In the genomic region with DNA sequence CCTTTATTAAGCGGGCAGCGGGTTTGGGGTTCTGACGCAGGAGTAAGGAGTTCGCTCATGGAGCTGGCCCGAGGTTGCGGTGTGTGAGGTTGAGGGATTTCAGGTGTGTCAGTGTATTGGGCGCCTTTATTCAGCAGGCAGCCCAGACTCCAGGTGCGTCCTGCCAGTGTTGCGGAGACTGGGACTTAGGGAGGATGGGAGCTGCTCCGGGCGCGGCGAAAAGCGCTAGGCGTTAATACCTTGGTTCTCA, we compare ENCODE assay signal across 8 cellular contexts. TPM values are rescaled to one million over a fixed set of nuclear protein-coding genes. Genes with fewer than 3 reads are reported as not detected.
DNase-seq lines count a peak whose midpoint lies in the region; ATAC-seq, FAIRE-seq and TF ChIP-seq lines count a peak whose summit lies in the region.

No MANE protein-coding gene starts in this region.

- H3K4me1 ChIP-seq in adipocyte (ENCODE audit: control insufficient read depth, insufficient read depth, low read length) = peaks cover 12% of the 10 kb centered on the region
- peaks cover 31% of the 10 kb centered on the region for H3K4me1 ChIP-seq in HepG2 (ENCODE audit: insufficient read depth, low read length)
- H3K4me1 ChIP-seq in tibial nerve = peaks cover 0 to 55% (median 18%) of the 10 kb centered on the region in 4 donors

- H3K4me3 ChIP-seq in adipocyte (ENCODE audit: low read length) (peak overlapping the region; percentile 99), HepG2 (replicated peaks in 1 of 3; ENCODE audit: insufficient read depth in 1 of 3, low read depth in 2 of 3, low read length in 3 of 3) (peak overlapping the region; percentile 88 to 94 (median 89)), tibial nerve (peak overlapping the region; percentile 61 to 95 (median 78))

- no peak for TF ChIP-seq RAD21 in HepG2 (CRISPR knock-in tag; IDR thresholded peaks at IDR 0.05)

- peak overlapping the region; percentile 79 for H3K4me2 ChIP-seq in HepG2 (ENCODE audit: low read depth, low read length)

- peaks cover 38% of the 10 kb centered on the region for H4K20me1 ChIP-seq in HepG2 (ENCODE audit: insufficient read depth, low read length)

- ATAC-seq in activated T-cell treated with anti-CD3 and anti-CD28 coated beads, Interleukin-2, amount 50 U/mL, for 72 hours (replicated peaks in 1 of 2) = no peak
- peak; percentile 1; the same call in 2 of the 3 replicates for ATAC-seq in HepG2
- ATAC-seq in GM21717 (IDR thresholded peaks at IDR 0.05; ENCODE audit: unreplicated experiment) = no peak
- ATAC-seq in HG02610 (IDR thresholded peaks at IDR 0.05; ENCODE audit: unreplicated experiment) = no peak

- H3K27me3 ChIP-seq in adipocyte (replicated peaks; ENCODE audit: control insufficient read depth, insufficient read depth, low read length) (no peaks in the 10 kb centered on the region), HepG2 (ENCODE audit: control insufficient read depth in 1 of 2, insufficient read depth in 2 of 2, low read length in 2 of 2) (no peaks in the 10 kb centered on the region; a peak in 1 of 5 replicates), tibial nerve (no peaks in the 10 kb centered on the region)

- TF ChIP-seq POLR2A in HepG2 (IDR thresholded peaks at IDR 0.05; ENCODE audit: insufficient read depth in 1 of 2, low read depth in 2 of 2, low read length in 2 of 2) = peak in 1 of 2 experiments; percentile 39; a peak in 1 of 4 replicates
- TF ChIP-seq POLR2A in tibial nerve (IDR thresholded peaks at IDR 0.05) = no peak

- H3K27me3 Mint-ChIP-seq in activated T-cell treated with anti-CD3 and anti-CD28 coated beads, Interleukin-2, amount 50 U/mL, for 72 hours (ENCODE audit: low read depth) = no peaks in the 10 kb centered on the region

- intact Hi-C loops in HepG2 (cut with micrococcal nuclease; ENCODE audit: unreplicated experiment) = no loop called here

- TF ChIP-seq CTCF in HepG2 (CRISPR knock-in tag; IDR thresholded peaks at IDR 0.05) (no peak), tibial nerve (IDR thresholded peaks at IDR 0.05) (no peak)

- CTCF ChIA-PET in HepG2 (lab: Yijun Ruan, JAX; ENCODE audit: low intra/inter-chr PET ratio, low total read pairs) = no interaction called here

- 2% methylated on average over 8 of the region's 15 CpGs for WGBS in HepG2 (ENCODE audit: low lambda C conversion rate)
- WGBS in tibial nerve, 2 donors = 7 to 9% methylated on average over 13 to 15 of the region's 15 CpGs

- H3K9ac ChIP-seq in adipocyte (ENCODE audit: low read length) (peak overlapping the region; percentile 98), HepG2 (ENCODE audit: insufficient read depth, low read depth, low read length) (peak overlapping the region; percentile 94)

- peak overlapping the region; percentile 93 for H3K27ac Mint-ChIP-seq in activated T-cell treated with anti-CD3 and anti-CD28 coated beads, Interleukin-2, amount 50 U/mL, for 72 hours

- peaks cover 33% of the 10 kb centered on the region for H3K79me2 ChIP-seq in HepG2 (ENCODE audit: insufficient read depth, low read length)

- FAIRE-seq in HepG2 (lab: Jason Lieb, UNC) = no peak

- in situ Hi-C loops in HepG2 (cut with HindIII; ENCODE audit: extremely low pct_ligation_motif_present, low pct_unique_long_range_greater_than_20kb) = no loop called here

- H3K4me3 Mint-ChIP-seq in activated T-cell treated with anti-CD3 and anti-CD28 coated beads, Interleukin-2, amount 50 U/mL, for 72 hours = peak overlapping the region; percentile 95 to 99

- BruUV-seq in HepG2 (replicated peaks; lab: Mats Ljungman, UMichigan) = TSS peak; percentile 83

- H3K9me3 Mint-ChIP-seq in activated T-cell treated with anti-CD3 and anti-CD28 coated beads, Interleukin-2, amount 50 U/mL, for 72 hours = no peaks in the 10 kb centered on the region

- DNase-seq in activated T-cell treated with anti-CD3 and anti-CD28 coated beads, Interleukin-2, amount 50 U/mL, for 72 hours = peak in 1 of 2 donors; percentile 41
- no peak for DNase-seq in activated T-cell treated with anti-CD3 and anti-CD28 coated beads for 4 hours
- no peak for DNase-seq in adipocyte (ENCODE audit: low read depth)
- DNase-seq in HepG2 (ENCODE audit: low spot score) = no peak
- DNase-seq in tibial nerve (ENCODE audit: low spot score in 2 of 2) = no peak
- DNase-seq in NCI-H1436 treated with DMSO at 0.1 percent for 48 hours (lab: John Stamatoyannopoulos, UW) = no peak

- H3K27ac ChIP-seq in HepG2 (ENCODE audit: extremely low read length, insufficient read depth, low read length) (peak overlapping the region; percentile 92), tibial nerve (peak overlapping the region; percentile 76 to 92 (median 84))

- peaks cover 43% of the 10 kb centered on the region for H3K36me3 ChIP-seq in adipocyte (ENCODE audit: control insufficient read depth, insufficient read depth, low read length, severe bottlenecking)
- peaks cover 18 to 46% of the 10 kb centered on the region in 2 experiments for H3K36me3 ChIP-seq in HepG2 (replicated peaks in 1 of 2; ENCODE audit: control insufficient read depth in 1 of 2, insufficient read depth in 2 of 2, low read length in 2 of 2)
- H3K36me3 ChIP-seq in tibial nerve = peaks cover 3 to 46% (median 21%) of the 10 kb centered on the region in 3 donors

- peaks cover 8 to 15% of the 10 kb centered on the region in 2 donors for H3K36me3 Mint-ChIP-seq in activated T-cell treated with anti-CD3 and anti-CD28 coated beads, Interleukin-2, amount 50 U/mL, for 72 hours (ENCODE audit: insufficient read depth in 2 of 2)

- H3K9me3 ChIP-seq in adipocyte (ENCODE audit: control insufficient read depth, low read length) = no peaks in the 10 kb centered on the region
- no peaks in the 10 kb centered on the region for H3K9me3 ChIP-seq in HepG2 (ENCODE audit: low read length)
- no peaks in the 10 kb centered on the region for H3K9me3 ChIP-seq in tibial nerve

- peaks cover 46% of the 10 kb centered on the region for H3K4me1 Mint-ChIP-seq in activated T-cell treated with anti-CD3 and anti-CD28 coated beads, Interleukin-2, amount 50 U/mL, for 72 hours (ENCODE audit: low read depth)

- no peak overlapping the region for H2AFZ ChIP-seq in HepG2 (ENCODE audit: low read length)

- TF ChIP-seq EP300 in HepG2 (IDR thresholded peaks at IDR 0.05; ENCODE audit: low read depth in 2 of 2, low read length in 2 of 2) = no peak
- no peak for TF ChIP-seq EP300 in HepG2 (CRISPR knock-in tag; IDR thresholded peaks at IDR 0.05; ENCODE audit: borderline replicate concordance)
- no peak for TF ChIP-seq EP300 in tibial nerve (IDR thresholded peaks at IDR 0.05)

- POLR2A ChIA-PET in HepG2 (lab: Yijun Ruan, JAX) = interaction anchor here (0.6 to 3.7 kb wide), 8 partner anchors 11 to 280 kb away, joined by 3 to 95 read pairs (median 4); a partner anchor contains a TSS

RNA-seq across cellular contexts. Expression of a gene that starts 0.8 kb away (rescaled TPM):
- total RNA-seq in activated T-cell treated with anti-CD3 and anti-CD28 coated beads, Interleukin-2, amount 50 U/mL, for 72 hours = 1,000 to 10,000 TPM; 1,272 to 1,302 TPM
- total RNA-seq in HepG2 (2016; rRNA removed; fragmentation: Illumina TruSeq; extraction: Trizol) = 706 and 763 TPM in 2 replicates
- total RNA-seq in HepG2 (2016; cell fraction: cytosol; rRNA removed; fragmentation: Illumina TruSeq; extraction: Trizol; ENCODE audit: low read depth) = 1,266 and 1,322 TPM in 2 replicates
- total RNA-seq in HepG2 (2016; cell fraction: insoluble cytoplasmic fraction; rRNA removed; fragmentation: Illumina TruSeq; extraction: Trizol) = 739 and 797 TPM in 2 replicates
- 1,622 and 1,758 TPM in 2 replicates for total RNA-seq in HepG2 (2016; cell fraction: membrane; rRNA removed; fragmentation: Illumina TruSeq; extraction: Trizol)
- 259 and 275 TPM in 2 replicates for total RNA-seq in HepG2 (2016; cell fraction: nucleus; rRNA removed; fragmentation: Illumina TruSeq; extraction: Trizol)
- polyA plus RNA-seq in HepG2 (2011; rRNA removed) = 740 and 962 TPM in 2 replicates
- 548 and 718 TPM in 2 replicates for polyA plus RNA-seq in HepG2 (2011; cell fraction: cytosol; rRNA removed)
- polyA plus RNA-seq in HepG2 (2011; cell fraction: nucleus; rRNA removed) = 184 and 190 TPM in 2 replicates
- polyA plus RNA-seq in HepG2 (2012) = 1,022 and 1,044 TPM in 2 replicates
- 1,678 and 1,761 TPM in 2 replicates for polyA plus RNA-seq in HepG2 (2016; cell fraction: cytosol; fragmentation: Illumina TruSeq; extraction: Trizol; ENCODE audit: low read depth)
- polyA plus RNA-seq in HepG2 (2016; cell fraction: insoluble cytoplasmic fraction; fragmentation: Illumina TruSeq; extraction: Trizol; ENCODE audit: low read depth) = 756 and 780 TPM in 2 replicates
- polyA plus RNA-seq in HepG2 (2016; cell fraction: membrane; fragmentation: Illumina TruSeq; extraction: Trizol; ENCODE audit: low read depth) = 1,750 and 1,946 TPM in 2 replicates
- polyA plus RNA-seq in HepG2 (2016; cell fraction: nucleus; fragmentation: Illumina TruSeq; extraction: Trizol; ENCODE audit: insufficient read depth, low read depth) = 539 and 605 TPM in 2 replicates
- 163 and 316 TPM in 2 replicates for polyA minus RNA-seq in HepG2 (2011; rRNA and poly(A)+ RNA removed; ENCODE audit: low replicate concordance)
- 334 and 359 TPM in 2 replicates for polyA minus RNA-seq in HepG2 (2011; cell fraction: cytosol; rRNA and poly(A)+ RNA removed)
- polyA minus RNA-seq in HepG2 (2011; cell fraction: nucleus; rRNA and poly(A)+ RNA removed) = 64.5 and 86.4 TPM in 2 replicates
- 100 to 1,000 TPM; 552 to 780 (median 644) TPM for total RNA-seq in tibial nerve

RNA-seq across cellular contexts. Expression of a gene that starts 10.1 kb away (rescaled TPM):
- 1 to 10 TPM; 3.0 to 5.1 TPM for total RNA-seq in activated T-cell treated with anti-CD3 and anti-CD28 coated beads, Interleukin-2, amount 50 U/mL, for 72 hours
- total RNA-seq in HepG2 (2016; rRNA removed; fragmentation: Illumina TruSeq; extraction: Trizol) (2.8 TPM in 2 replicates), tibial nerve (10 to 100 TPM in 2 of 4 donors, 1 to 10 TPM in 2; 7.5 to 23.7 (median 11.6) TPM)
- 2.6 and 3.3 TPM in 2 replicates for total RNA-seq in HepG2 (2016; cell fraction: cytosol; rRNA removed; fragmentation: Illumina TruSeq; extraction: Trizol; ENCODE audit: low read depth)
- 1.6 and 2.1 TPM in 2 replicates for total RNA-seq in HepG2 (2016; cell fraction: insoluble cytoplasmic fraction; rRNA removed; fragmentation: Illumina TruSeq; extraction: Trizol)
- 3.9 and 5.5 TPM in 2 replicates for total RNA-seq in HepG2 (2016; cell fraction: membrane; rRNA removed; fragmentation: Illumina TruSeq; extraction: Trizol)
- 0.81 and 0.94 TPM in 2 replicates for total RNA-seq in HepG2 (2016; cell fraction: nucleus; rRNA removed; fragmentation: Illumina TruSeq; extraction: Trizol)
- 3.9 and 4.6 TPM in 2 replicates for polyA plus RNA-seq in HepG2 (2011; rRNA removed)
- polyA plus RNA-seq in HepG2 (2011; cell fraction: cytosol; rRNA removed) = 4.2 and 6.2 TPM in 2 replicates
- polyA plus RNA-seq in HepG2 (2011; cell fraction: nucleus; rRNA removed) = 6.3 and 7.3 TPM in 2 replicates
- polyA plus RNA-seq in HepG2 (2012) = 1.9 and 3.0 TPM in 2 replicates
- 3.6 and 4.2 TPM in 2 replicates for polyA plus RNA-seq in HepG2 (2016; cell fraction: cytosol; fragmentation: Illumina TruSeq; extraction: Trizol; ENCODE audit: low read depth)
- 2.5 and 3.3 TPM in 2 replicates for polyA plus RNA-seq in HepG2 (2016; cell fraction: insoluble cytoplasmic fraction; fragmentation: Illumina TruSeq; extraction: Trizol; ENCODE audit: low read depth)
- polyA plus RNA-seq in HepG2 (2016; cell fraction: membrane; fragmentation: Illumina TruSeq; extraction: Trizol; ENCODE audit: low read depth) = 3.3 and 3.5 TPM in 2 replicates
- 3.3 and 3.4 TPM in 2 replicates for polyA plus RNA-seq in HepG2 (2016; cell fraction: nucleus; fragmentation: Illumina TruSeq; extraction: Trizol; ENCODE audit: insufficient read depth, low read depth)
- 0.21 and 1.8 TPM in 2 replicates for polyA minus RNA-seq in HepG2 (2011; rRNA and poly(A)+ RNA removed; ENCODE audit: low replicate concordance)
- polyA minus RNA-seq in HepG2 (2011; cell fraction: cytosol; rRNA and poly(A)+ RNA removed) = 1.1 and 3.1 TPM in 2 replicates
- 0.52 and 1.1 TPM in 2 replicates for polyA minus RNA-seq in HepG2 (2011; cell fraction: nucleus; rRNA and poly(A)+ RNA removed)

RNA-seq across cellular contexts. Expression of a gene that starts 10.6 kb away (rescaled TPM):
- total RNA-seq in activated T-cell treated with anti-CD3 and anti-CD28 coated beads, Interleukin-2, amount 50 U/mL, for 72 hours = 10 to 100 TPM; 33.8 to 34.1 TPM
- total RNA-seq in HepG2 (2016; rRNA removed; fragmentation: Illumina TruSeq; extraction: Trizol) (35.4 and 37.9 TPM in 2 replicates), tibial nerve (10 to 100 TPM; 48.9 to 79.1 (median 65.9) TPM)
- 20.7 and 21.7 TPM in 2 replicates for total RNA-seq in HepG2 (2016; cell fraction: cytosol; rRNA removed; fragmentation: Illumina TruSeq; extraction: Trizol; ENCODE audit: low read depth)
- 38.9 and 39.8 TPM in 2 replicates for total RNA-seq in HepG2 (2016; cell fraction: insoluble cytoplasmic fraction; rRNA removed; fragmentation: Illumina TruSeq; extraction: Trizol)
- 22.9 and 26.0 TPM in 2 replicates for total RNA-seq in HepG2 (2016; cell fraction: membrane; rRNA removed; fragmentation: Illumina TruSeq; extraction: Trizol)
- 18.4 and 19.8 TPM in 2 replicates for total RNA-seq in HepG2 (2016; cell fraction: nucleus; rRNA removed; fragmentation: Illumina TruSeq; extraction: Trizol)
- 28.8 and 40.0 TPM in 2 replicates for polyA plus RNA-seq in HepG2 (2011; rRNA removed)
- polyA plus RNA-seq in HepG2 (2011; cell fraction: cytosol; rRNA removed) = 16.8 and 30.9 TPM in 2 replicates
- 13.2 and 15.1 TPM in 2 replicates for polyA plus RNA-seq in HepG2 (2011; cell fraction: nucleus; rRNA removed)
- 13.1 and 19.3 TPM in 2 replicates for polyA plus RNA-seq in HepG2 (2012)
- polyA plus RNA-seq in HepG2 (2016; cell fraction: cytosol; fragmentation: Illumina TruSeq; extraction: Trizol; ENCODE audit: low read depth) = 20.6 and 24.5 TPM in 2 replicates
- polyA plus RNA-seq in HepG2 (2016; cell fraction: insoluble cytoplasmic fraction; fragmentation: Illumina TruSeq; extraction: Trizol; ENCODE audit: low read depth) = 37.7 and 43.8 TPM in 2 replicates
- 19.5 and 22.0 TPM in 2 replicates for polyA plus RNA-seq in HepG2 (2016; cell fraction: membrane; fragmentation: Illumina TruSeq; extraction: Trizol; ENCODE audit: low read depth)
- 32.1 and 41.0 TPM in 2 replicates for polyA plus RNA-seq in HepG2 (2016; cell fraction: nucleus; fragmentation: Illumina TruSeq; extraction: Trizol; ENCODE audit: insufficient read depth, low read depth)
- 14.6 and 22.6 TPM in 2 replicates for polyA minus RNA-seq in HepG2 (2011; rRNA and poly(A)+ RNA removed; ENCODE audit: low replicate concordance)
- 6.3 and 9.1 TPM in 2 replicates for polyA minus RNA-seq in HepG2 (2011; cell fraction: cytosol; rRNA and poly(A)+ RNA removed)
- 6.0 and 7.5 TPM in 2 replicates for polyA minus RNA-seq in HepG2 (2011; cell fraction: nucleus; rRNA and poly(A)+ RNA removed)

RNA-seq across cellular contexts. Expression of a gene that starts 29.1 kb away (rescaled TPM):
- total RNA-seq in activated T-cell treated with anti-CD3 and anti-CD28 coated beads, Interleukin-2, amount 50 U/mL, for 72 hours = 100 to 1,000 TPM; 262 to 266 TPM
- 50.4 and 76.8 TPM in 2 replicates for total RNA-seq in HepG2 (2016; rRNA removed; fragmentation: Illumina TruSeq; extraction: Trizol)
- 12.1 and 15.6 TPM in 2 replicates for total RNA-seq in HepG2 (2016; cell fraction: cytosol; rRNA removed; fragmentation: Illumina TruSeq; extraction: Trizol; ENCODE audit: low read depth)
- 41.9 and 83.8 TPM in 2 replicates for total RNA-seq in HepG2 (2016; cell fraction: insoluble cytoplasmic fraction; rRNA removed; fragmentation: Illumina TruSeq; extraction: Trizol)
- total RNA-seq in HepG2 (2016; cell fraction: membrane; rRNA removed; fragmentation: Illumina TruSeq; extraction: Trizol) = 26.9 and 27.9 TPM in 2 replicates
- 53.2 and 60.3 TPM in 2 replicates for total RNA-seq in HepG2 (2016; cell fraction: nucleus; rRNA removed; fragmentation: Illumina TruSeq; extraction: Trizol)
- 59.5 and 69.0 TPM in 2 replicates for polyA plus RNA-seq in HepG2 (2011; rRNA removed)
- polyA plus RNA-seq in HepG2 (2011; cell fraction: cytosol; rRNA removed) = 54.0 and 91.2 TPM in 2 replicates
- polyA plus RNA-seq in HepG2 (2011; cell fraction: nucleus; rRNA removed) = 270 and 346 TPM in 2 replicates
- polyA plus RNA-seq in HepG2 (2012) = 49.0 and 62.8 TPM in 2 replicates
- polyA plus RNA-seq in HepG2 (2016; cell fraction: cytosol; fragmentation: Illumina TruSeq; extraction: Trizol; ENCODE audit: low read depth) = 7.4 and 9.2 TPM in 2 replicates
- polyA plus RNA-seq in HepG2 (2016; cell fraction: insoluble cytoplasmic fraction; fragmentation: Illumina TruSeq; extraction: Trizol; ENCODE audit: low read depth) = 49.9 and 60.1 TPM in 2 replicates
- 15.7 and 17.9 TPM in 2 replicates for polyA plus RNA-seq in HepG2 (2016; cell fraction: membrane; fragmentation: Illumina TruSeq; extraction: Trizol; ENCODE audit: low read depth)
- polyA plus RNA-seq in HepG2 (2016; cell fraction: nucleus; fragmentation: Illumina TruSeq; extraction: Trizol; ENCODE audit: insufficient read depth, low read depth) = 120 and 130 TPM in 2 replicates
- polyA minus RNA-seq in HepG2 (2011; rRNA and poly(A)+ RNA removed; ENCODE audit: low replicate concordance) = 65.4 and 106 TPM in 2 replicates
- 42.1 and 48.3 TPM in 2 replicates for polyA minus RNA-seq in HepG2 (2011; cell fraction: cytosol; rRNA and poly(A)+ RNA removed)
- polyA minus RNA-seq in HepG2 (2011; cell fraction: nucleus; rRNA and poly(A)+ RNA removed) = 44.8 and 51.0 TPM in 2 replicates
- 100 to 1,000 TPM; 107 to 116 (median 110) TPM for total RNA-seq in tibial nerve

RNA-seq across cellular contexts. Expression of a gene that starts 29.6 kb away (rescaled TPM):
- total RNA-seq in activated T-cell treated with anti-CD3 and anti-CD28 coated beads, Interleukin-2, amount 50 U/mL, for 72 hours = not detected
- total RNA-seq in HepG2 (2016; rRNA removed; fragmentation: Illumina TruSeq; extraction: Trizol) (not detected in 2 replicates), tibial nerve (not detected)
- total RNA-seq in HepG2 (2016; cell fraction: cytosol; rRNA removed; fragmentation: Illumina TruSeq; extraction: Trizol; ENCODE audit: low read depth) = not detected in 2 replicates
- not detected in 2 replicates for total RNA-seq in HepG2 (2016; cell fraction: insoluble cytoplasmic fraction; rRNA removed; fragmentation: Illumina TruSeq; extraction: Trizol)
- 0.09 TPM in 1 of 2 replicates, not detected in the other for total RNA-seq in HepG2 (2016; cell fraction: membrane; rRNA removed; fragmentation: Illumina TruSeq; extraction: Trizol)
- not detected in 2 replicates for total RNA-seq in HepG2 (2016; cell fraction: nucleus; rRNA removed; fragmentation: Illumina TruSeq; extraction: Trizol)
- polyA plus RNA-seq in HepG2 (2011; rRNA removed) = 0.04 TPM in 1 of 2 replicates, not detected in the other
- polyA plus RNA-seq in HepG2 (2011; cell fraction: cytosol; rRNA removed) = 0.04 TPM in 1 of 2 replicates, not detected in the other
- 0.09 TPM in 1 of 2 replicates, not detected in the other for polyA plus RNA-seq in HepG2 (2011; cell fraction: nucleus; rRNA removed)
- not detected in 2 replicates for polyA plus RNA-seq in HepG2 (2012)
- not detected in 2 replicates for polyA plus RNA-seq in HepG2 (2016; cell fraction: cytosol; fragmentation: Illumina TruSeq; extraction: Trizol; ENCODE audit: low read depth)
- not detected in 2 replicates for polyA plus RNA-seq in HepG2 (2016; cell fraction: insoluble cytoplasmic fraction; fragmentation: Illumina TruSeq; extraction: Trizol; ENCODE audit: low read depth)
- polyA plus RNA-seq in HepG2 (2016; cell fraction: membrane; fragmentation: Illumina TruSeq; extraction: Trizol; ENCODE audit: low read depth) = not detected in 2 replicates
- polyA plus RNA-seq in HepG2 (2016; cell fraction: nucleus; fragmentation: Illumina TruSeq; extraction: Trizol; ENCODE audit: insufficient read depth, low read depth) = not detected in 2 replicates
- 0.09 TPM in 1 of 2 replicates, not detected in the other for polyA minus RNA-seq in HepG2 (2011; rRNA and poly(A)+ RNA removed; ENCODE audit: low replicate concordance)
- not detected in 2 replicates for polyA minus RNA-seq in HepG2 (2011; cell fraction: cytosol; rRNA and poly(A)+ RNA removed)
- polyA minus RNA-seq in HepG2 (2011; cell fraction: nucleus; rRNA and poly(A)+ RNA removed) = not detected in 2 replicates
